8 cellular contexts compared by ENCODE assay signal in genomic region chr16:721765-722481, GRCh38. TPM values are rescaled to one million over a fixed set of nuclear protein-coding genes. Genes with fewer than 3 reads are reported as not detected.
DNase-seq lines count a peak whose midpoint lies in the region; ATAC-seq and TF ChIP-seq lines count a peak whose summit lies in the region.

No MANE protein-coding gene starts in this region.

- H3K79me1 ChIP-seq in mesendoderm (ENCODE audit: low read length): no peaks in the 10 kb centered on the region

- H3K9me3 ChIP-seq in heart left ventricle (no peaks in the 10 kb centered on the region), uterus (no peaks in the 10 kb centered on the region)

- intact Hi-C loops in heart left ventricle (cut with DNase I) (no loop called here), left cardiac atrium (cut with DNase I) (no loop called here), uterus (cut with DNase I; ENCODE audit: low total_unique reads) (no loop called here)

- H3K36me3 ChIP-seq in heart left ventricle: peaks cover 0 to 6% (median 0%) of the 10 kb centered on the region in 9 donors
- H3K36me3 ChIP-seq in mesendoderm (ENCODE audit: control insufficient read depth, insufficient read depth, low read length): no peaks in the 10 kb centered on the region
- H3K36me3 ChIP-seq in uterus: no peaks in the 10 kb centered on the region

- H2BK5ac ChIP-seq in mesendoderm (ENCODE audit: low read length): no peak overlapping the region

- no peak for TF ChIP-seq CTCF in heart left ventricle (IDR thresholded peaks at IDR 0.05)
- no peak for TF ChIP-seq CTCF in astrocyte of the cerebellum (IDR thresholded peaks at IDR 0.05; ENCODE audit: low read depth, low read length, missing control alignments)
- no peak for TF ChIP-seq CTCF in uterus (IDR thresholded peaks at IDR 0.05)
- TF ChIP-seq CTCF in omental fat pad (IDR thresholded peaks at IDR 0.05): no peak

- H3K4me2 ChIP-seq in mesendoderm (ENCODE audit: low read length): no peak overlapping the region

- no peak overlapping the region for H3K18ac ChIP-seq in mesendoderm (ENCODE audit: low read length)

- H3K27me3 ChIP-seq in heart left ventricle: peaks cover 0 to 9% (median 0%) of the 10 kb centered on the region in 9 donors
- no peaks in the 10 kb centered on the region for H3K27me3 ChIP-seq in mesendoderm (ENCODE audit: insufficient read depth, low read length, poor library complexity)
- peaks cover 0 to 8% of the 10 kb centered on the region in 2 donors for H3K27me3 ChIP-seq in uterus

- H3K4ac ChIP-seq in mesendoderm (ENCODE audit: low read depth, low read length): no peak overlapping the region

- no peak for TF ChIP-seq POLR2A in heart left ventricle (IDR thresholded peaks at IDR 0.05)
- TF ChIP-seq POLR2A in uterus (IDR thresholded peaks at IDR 0.05): no peak

- in situ Hi-C loops in astrocyte of the cerebellum (cut with HindIII; ENCODE audit: low sequenced_read_pairs): no loop called here

- H3K4me3 ChIP-seq in heart left ventricle (peak overlapping the region; percentile 58 to 92 (median 80)), astrocyte of the cerebellum (ENCODE audit: low read depth, low read length) (peak overlapping the region; percentile 66), mesendoderm (ENCODE audit: low read length) (no peak overlapping the region), uterus (peak overlapping the region; percentile 64 to 79)

- peaks cover 4 to 46% (median 29%) of the 10 kb centered on the region in 12 donors for H3K4me1 ChIP-seq in heart left ventricle
- H3K4me1 ChIP-seq in mesendoderm (ENCODE audit: control insufficient read depth, low read depth, low read length): peaks cover 4% of the 10 kb centered on the region
- peaks cover 0 to 21% of the 10 kb centered on the region in 2 donors for H3K4me1 ChIP-seq in uterus

- H2BK120ac ChIP-seq in mesendoderm (ENCODE audit: low read depth, low read length): no peak overlapping the region

- no peak overlapping the region for H3K23ac ChIP-seq in mesendoderm (ENCODE audit: low read length)

- WGBS in heart left ventricle, 4 donors: 81 to 89% (median 85%) methylated on average over 22 to 47 of the region's 47 CpGs
- no CpG with 5 or more reads among the region's 47 CpGs for WGBS in mesendoderm (ENCODE audit: extremely low coverage, insufficient coverage, low lambda C conversion rate)

- H4K5ac ChIP-seq in mesendoderm (ENCODE audit: low read length): no peak overlapping the region

- ATAC-seq in heart left ventricle (no peak), left cardiac atrium (no peak), omental fat pad (ENCODE audit: low FRiP score) (no peak)

- DNase-seq in heart left ventricle: no peak
- DNase-seq in left cardiac atrium: no peak
- no peak for DNase-seq in astrocyte of the cerebellum (ENCODE audit: low read depth)
- no peak for DNase-seq in mesendoderm
- DNase-seq in uterus: no peak
- no peak for DNase-seq in omental fat pad (ENCODE audit: low spot score)
- DNase-seq in iPS-NIHi7 (ENCODE audit: extremely low spot score): no peak
- DNase-seq in MV-4-11 (lab: John Stamatoyannopoulos, UW): no peak

- H3K9ac ChIP-seq in mesendoderm (ENCODE audit: low read length): no peak overlapping the region

- no peaks in the 10 kb centered on the region for H3K79me2 ChIP-seq in mesendoderm (ENCODE audit: control insufficient read depth, insufficient read depth, low read length)

- H2AK5ac ChIP-seq in mesendoderm (ENCODE audit: low read length): no peak overlapping the region

- H4K8ac ChIP-seq in mesendoderm (ENCODE audit: low read depth, low read length): no peak overlapping the region

- no peak overlapping the region for H2BK15ac ChIP-seq in mesendoderm (replicated peaks; ENCODE audit: low read depth)

- H3K56ac ChIP-seq in mesendoderm (ENCODE audit: low read length): peak overlapping the region; percentile 49

- peak overlapping the region; percentile 62 to 98 (median 94) for H3K27ac ChIP-seq in heart left ventricle
- no peak overlapping the region for H3K27ac ChIP-seq in mesendoderm (ENCODE audit: low read depth, low read length)
- H3K27ac ChIP-seq in uterus: peak overlapping the region; percentile 79 to 84

RNA-seq across cellular contexts. Expression of gene ANTKMT, which starts 1.0 kb away (rescaled TPM):
- total RNA-seq in heart left ventricle (10 to 100 TPM; 30.2 to 48.6 (median 36.0) TPM), left cardiac atrium (10 to 100 TPM; 32.5 to 36.8 TPM), uterus (10 to 100 TPM in 3 of 4 donors, 1 to 10 TPM in 1; 6.2 to 21.1 (median 19.1) TPM), omental fat pad (10 to 100 TPM; 21.9 to 45.4 (median 36.2) TPM)
- 10 to 100 TPM; 22.9 to 42.4 TPM for polyA plus RNA-seq in heart left ventricle
- polyA plus RNA-seq in mesendoderm (2013, experiment 1 of 2): 12.5 TPM
- polyA plus RNA-seq in mesendoderm (2013, experiment 2 of 2): 13.3 TPM

RNA-seq across cellular contexts. Expression of gene CCDC78, which starts 4.3 kb away (rescaled TPM):
- 1 to 10 TPM in 1 of 9 donors, under 1 TPM in 5, not detected in 3; 0.35 to 1.3 (median 0.54) TPM for total RNA-seq in heart left ventricle
- 1 to 10 TPM in 1 of 2 donors, under 1 TPM in 1; 0.60 to 1.3 TPM for polyA plus RNA-seq in heart left ventricle
- total RNA-seq in left cardiac atrium: under 1 TPM; 0.50 to 0.56 TPM
- polyA plus RNA-seq in mesendoderm (2013, experiment 1 of 2): 1.2 TPM
- 1.1 TPM for polyA plus RNA-seq in mesendoderm (2013, experiment 2 of 2)
- total RNA-seq in uterus: 1 to 10 TPM in 3 of 4 donors, not detected in 1; 1.3 to 5.3 (median 2.3) TPM
- 1 to 10 TPM in 2 of 4 donors, under 1 TPM in 2; 0.72 to 2.4 (median 1.5) TPM for total RNA-seq in omental fat pad

RNA-seq across cellular contexts. Expression of gene HAGHL, which starts 5.0 kb away (rescaled TPM):
- total RNA-seq in heart left ventricle (10 to 100 TPM in 7 of 9 donors, 1 to 10 TPM in 2; 5.0 to 16.4 (median 11.9) TPM), left cardiac atrium (10 to 100 TPM; 12.0 to 15.8 TPM), uterus (1 to 10 TPM in 2 of 4 donors, not detected in 2; 1.0 to 3.4 TPM), omental fat pad (1 to 10 TPM in 3 of 4 donors, under 1 TPM in 1; 0.79 to 7.3 (median 4.6) TPM)
- polyA plus RNA-seq in heart left ventricle: 10 to 100 TPM; 11.3 to 44.2 TPM
- polyA plus RNA-seq in mesendoderm (2013, experiment 1 of 2): 1.8 TPM
- 1.6 TPM for polyA plus RNA-seq in mesendoderm (2013, experiment 2 of 2)

RNA-seq across cellular contexts. Expression of gene METRN, which starts 7.0 kb away (rescaled TPM):
- total RNA-seq in heart left ventricle: 10 to 100 TPM; 50.5 to 79.4 (median 60.7) TPM
- polyA plus RNA-seq in heart left ventricle: 10 to 100 TPM; 31.2 to 69.0 TPM
- 10 to 100 TPM; 53.7 to 56.8 TPM for total RNA-seq in left cardiac atrium
- polyA plus RNA-seq in mesendoderm (2013, experiment 1 of 2): 2.4 TPM
- polyA plus RNA-seq in mesendoderm (2013, experiment 2 of 2): 2.0 TPM
- 10 to 100 TPM; 19.1 to 76.5 (median 26.7) TPM for total RNA-seq in uterus
- total RNA-seq in omental fat pad: 10 to 100 TPM; 13.6 to 31.2 (median 20.5) TPM

RNA-seq across cellular contexts. Expression of gene FBXL16, which starts 16.3 kb away (rescaled TPM):
- total RNA-seq in heart left ventricle (under 1 TPM in 3 of 9 donors, not detected in 6; 0.59 to 1.00 (median 0.60) TPM), left cardiac atrium (1 to 10 TPM in 1 of 2 donors, under 1 TPM in 1; 0.32 to 1.0 TPM), uterus (under 1 TPM in 2 of 4 donors, not detected in 2; 0.21 to 0.37 TPM), omental fat pad (under 1 TPM in 3 of 4 donors, not detected in 1; 0.48 to 0.75 (median 0.56) TPM)
- polyA plus RNA-seq in heart left ventricle: under 1 TPM; 0.03 to 0.11 TPM
- 1.1 TPM for polyA plus RNA-seq in mesendoderm (2013, experiment 1 of 2)
- 1.2 TPM for polyA plus RNA-seq in mesendoderm (2013, experiment 2 of 2)
